ENCODE assay signal across 31 cellular contexts in the genomic region with DNA sequence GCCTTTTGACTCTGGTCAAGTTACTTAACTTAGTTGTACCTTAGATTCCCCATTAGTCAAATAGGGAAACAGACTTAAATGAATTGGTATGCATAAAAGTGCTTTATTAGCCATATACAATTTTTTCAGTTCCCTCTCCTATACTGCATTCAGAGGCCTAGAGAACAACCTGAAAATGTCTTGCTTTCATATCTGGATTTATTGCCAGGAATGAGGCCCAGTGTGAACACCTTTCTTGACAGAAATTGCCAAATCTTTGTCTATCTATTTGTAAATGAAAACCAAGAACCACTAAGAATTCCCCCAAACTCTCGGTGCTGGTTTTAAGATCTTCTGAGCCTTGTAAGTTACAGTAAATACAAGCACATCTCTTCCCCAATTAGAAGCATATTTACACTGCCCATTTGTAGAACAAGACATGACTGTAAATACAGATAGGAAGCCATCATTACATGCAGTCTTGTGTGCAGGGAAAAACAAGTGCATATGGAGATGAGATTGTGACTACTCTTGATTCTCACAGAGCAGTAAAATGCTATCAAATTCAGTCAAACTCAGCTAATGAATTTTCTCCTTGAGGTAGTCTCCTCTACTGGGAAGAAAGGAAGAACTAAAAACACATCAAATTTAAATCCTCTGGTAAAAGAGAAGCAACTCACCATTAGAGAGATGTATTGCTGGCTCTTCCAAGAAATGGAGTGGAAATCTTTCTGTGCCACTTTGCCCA. TPM values are rescaled to one million over a fixed set of nuclear protein-coding genes. Genes with fewer than 3 reads are reported as not detected.
DNase-seq lines count a peak whose midpoint lies in the region; ATAC-seq, FAIRE-seq and TF ChIP-seq lines count a peak whose summit lies in the region.
"Had no signal": no experiment of that assay in that cellular context is flagged by ENCODE, and none has a peak within 500 bp of the region (broad histone marks: within the 10 kb centered on the region; RNA-seq: fewer than 3 reads in every experiment).

No MANE protein-coding gene starts in this region.

- TF ChIP-seq POLR2A in testis (IDR thresholded peaks at IDR 0.05) = no peak
- no peak for TF ChIP-seq POLR2A in body of pancreas (IDR thresholded peaks at IDR 0.05)
- TF ChIP-seq POLR2A in esophagus squamous epithelium (IDR thresholded peaks at IDR 0.05) = no peak

- H3K4me3 ChIP-seq in testis (no peak overlapping the region), body of pancreas (no peak overlapping the region), esophagus squamous epithelium (no peak overlapping the region)
- H3K4me3 ChIP-seq: gastrocnemius medialis, psoas muscle, upper lobe of left lung had no signal

- H3K4me1 ChIP-seq in testis (peaks cover 47% of the 10 kb centered on the region), body of pancreas (peaks cover 11% of the 10 kb centered on the region), esophagus squamous epithelium (peaks cover 0 to 17% (median 6%) of the 10 kb centered on the region in 3 donors)

- FAIRE-seq in GM19239 (lab: Jason Lieb, UNC) = peak; percentile 61
- FAIRE-seq: endothelial cell of umbilical vein, H1 had no signal

- ATAC-seq in body of pancreas = no peak
- ATAC-seq: gastrocnemius medialis, left colon, psoas muscle had no signal

- WGBS in testis, 2 donors = 80 to 93% methylated on average over 1 of the region's 1 CpG
- WGBS in body of pancreas, 2 donors = 72 to 80% methylated on average over 1 of the region's 1 CpG
- 73 to 96% methylated on average over 1 of the region's 1 CpG for WGBS in esophagus squamous epithelium, 2 donors

- H3K9me3 ChIP-seq in testis = no peaks in the 10 kb centered on the region
- H3K9me3 ChIP-seq in body of pancreas = no peaks in the 10 kb centered on the region
- no peaks in the 10 kb centered on the region for H3K9me3 ChIP-seq in esophagus squamous epithelium
- H3K9me3 ChIP-seq: gastrocnemius medialis, psoas muscle, upper lobe of left lung had no signal

- H3K36me3 ChIP-seq in testis (ENCODE audit: low read depth, missing control alignments) (no peaks in the 10 kb centered on the region), body of pancreas (replicated peaks in 1 of 2; ENCODE audit: insufficient read depth in 1 of 2, low read depth in 2 of 2) (no peaks in the 10 kb centered on the region), esophagus squamous epithelium (no peaks in the 10 kb centered on the region)
- H3K36me3 ChIP-seq: gastrocnemius medialis, upper lobe of left lung had no signal

- intact Hi-C loops in testis (cut with DNase I; ENCODE audit: low total_unique reads) = loop anchor here (10.0 kb wide), 1 partner anchor 97 kb away; a partner anchor contains a TSS
- intact Hi-C loops in body of pancreas (cut with DNase I) = loop anchor here (10.0 kb wide), 1 partner anchor 273 kb away; no protein-coding TSS in a partner anchor
- intact Hi-C loops in cardiac septum (cut with DNase I) = loop anchor here (5.0 kb wide), 1 partner anchor 94 kb away; no protein-coding TSS in a partner anchor
- intact Hi-C loops in esophagus squamous epithelium (cut with DNase I) = no loop called here

- TF ChIP-seq CTCF in VCaP (conservative IDR thresholded peaks at IDR 0.05) = no peak
- no peak for TF ChIP-seq CTCF in testis (IDR thresholded peaks at IDR 0.05)
- no peak for TF ChIP-seq CTCF in body of pancreas (IDR thresholded peaks at IDR 0.05)
- no peak for TF ChIP-seq CTCF in esophagus squamous epithelium (IDR thresholded peaks at IDR 0.05)

- H3K27me3 ChIP-seq in testis (no peaks in the 10 kb centered on the region), body of pancreas (no peaks in the 10 kb centered on the region), esophagus squamous epithelium (no peaks in the 10 kb centered on the region)
- H3K27me3 ChIP-seq: gastrocnemius medialis, upper lobe of left lung had no signal

- H3K27ac ChIP-seq in VCaP (peak overlapping the region; percentile 3; the same call in 1 of the 2 replicates), testis (peak overlapping the region; percentile 20 to 73), body of pancreas (no peak overlapping the region), esophagus squamous epithelium (no peak overlapping the region)
- H3K27ac ChIP-seq: gastrocnemius medialis, psoas muscle, upper lobe of left lung had no signal

- DNase-seq in GM19239 (ENCODE audit: insufficient read length, low spot score) (no peak), inferior parietal cortex (ENCODE audit: extremely low spot score) (peak; percentile 39), testis (no peak), body of pancreas (no peak), cardiac septum (ENCODE audit: low spot score) (no peak), esophagus squamous epithelium (lab: John Stamatoyannopoulos, UW) (no peak)
- DNase-seq: activated CD4-positive, alpha-beta T cell treated with anti-CD3 and anti-CD28 coated beads for 4 hours; activated T-cell treated with anti-CD3 and anti-CD28 coated beads, Interleukin-2, amount 50 U/mL, for 1 hour; CD8-positive, alpha-beta memory T cell; gastrocnemius medialis; Kasumi-1; left colon; NCI-H1436 treated with DMSO at 0.1 percent for 48 hours; NCI-H345; NCI-H748 treated with DMSO at 0.1 percent for 48 hours; psoas muscle; stimulated activated CD8-positive, alpha-beta memory T cell treated with anti-CD3 and anti-CD28 coated beads, Interleukin-4, amount 100 ng/mL, for 48 hours; SW 1271; T-helper 9 cell; upper lobe of left lung had no signal

RNA-seq across cellular contexts. Expression of a gene that starts 5.2 kb away (rescaled TPM):
- total RNA-seq in testis = 100 to 1,000 TPM; 125 to 134 TPM
- polyA plus RNA-seq in testis (ENCODE audit: insufficient read depth, low read depth, low replicate concordance) = 56.5 TPM
- 10 to 100 TPM; 25.9 to 53.7 TPM for total RNA-seq in body of pancreas
- 26.5 TPM for total RNA-seq in cardiac septum
- total RNA-seq in esophagus squamous epithelium = 10 to 100 TPM; 12.2 to 46.0 (median 13.9) TPM

RNA-seq across cellular contexts. Expression of a gene that starts 45.8 kb away (rescaled TPM):
- total RNA-seq in testis (1 to 10 TPM in 1 of 2 donors, under 1 TPM in 1; 0.71 to 1.3 TPM), body of pancreas (not detected), cardiac septum (not detected), esophagus squamous epithelium (not detected)
- polyA plus RNA-seq in testis (ENCODE audit: insufficient read depth, low read depth, low replicate concordance) = 1.4 TPM
- total RNA-seq: activated CD8-positive, alpha-beta memory T cell treated with anti-CD3 and anti-CD28 coated beads for 36 hours; CD8-positive, alpha-beta memory T cell; cerebellum; endothelial cell of umbilical vein; fibroblast of lung; H1; left colon; lung microvascular endothelial cell; omental fat pad; psoas muscle; sciatic nerve; upper lobe of left lung had no signal
- polyA plus RNA-seq: AG04450; BJ; CD8-positive, alpha-beta memory T cell; endothelial cell of umbilical vein; fibroblast of lung; psoas muscle had no signal

Comparison
In these comparisons a context has a peak if more than half of its experiments do, and no peak if none do; other contexts are left out.
1. H3K27ac ChIP-seq: peak in VCaP (single experiment) and testis (2 of 2); none in body of pancreas (0 of 4) and esophagus squamous epithelium (0 of 4).